Comparison of ENCODE assay signal across 16 cellular contexts in the genomic region with DNA sequence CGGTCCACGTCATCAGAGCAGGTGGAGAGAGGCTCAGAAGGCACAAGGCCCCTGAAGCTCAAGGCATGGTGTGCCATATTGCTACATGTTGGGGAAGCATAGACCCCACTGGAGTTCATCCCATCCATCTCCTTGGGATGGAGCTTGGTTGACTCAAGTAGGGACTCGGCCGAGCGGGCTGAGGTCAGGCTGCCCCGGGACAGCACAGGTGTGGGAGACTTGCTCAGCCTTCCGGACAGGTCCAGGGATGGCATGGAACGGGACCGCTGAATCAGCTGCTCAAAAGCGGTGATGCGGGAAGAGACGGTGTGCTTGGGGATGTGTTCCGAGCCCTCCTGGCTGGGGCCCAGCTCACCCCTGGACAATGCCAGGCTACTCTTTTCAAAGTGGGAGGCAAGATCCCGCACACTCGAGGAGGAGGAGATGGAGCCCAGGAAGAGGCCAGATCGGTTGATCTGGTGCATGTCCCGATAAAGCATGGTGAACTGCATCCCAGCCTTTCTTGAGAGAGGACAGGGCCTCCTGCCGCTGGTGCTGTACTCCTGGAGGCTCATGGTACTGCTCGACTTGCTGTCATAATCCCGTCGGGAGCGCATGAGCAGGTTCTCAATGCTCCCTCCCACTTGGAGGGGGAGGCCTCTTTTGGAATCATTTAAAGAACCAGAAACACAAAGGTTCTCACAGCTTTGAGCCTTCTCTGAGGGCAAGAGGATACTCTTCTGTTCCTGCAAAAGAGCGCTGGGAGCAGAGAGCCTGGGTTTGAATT.
DNase-seq lines count a peak whose midpoint lies in the region; ATAC-seq and TF ChIP-seq lines count a peak whose summit lies in the region.
"Had no signal": no experiment of that assay in that cellular context is flagged by ENCODE, and none has a peak within 500 bp of the region (broad histone marks: within the 10 kb centered on the region; RNA-seq: fewer than 3 reads in every experiment).

No MANE protein-coding gene starts in this region.

- peak; percentile 13 for ATAC-seq in stimulated activated naive CD8-positive, alpha-beta T cell treated with anti-CD3 and anti-CD28 coated beads, Interleukin-15, amount 100 ng/mL, for 72 hours
- no peak for ATAC-seq in stimulated activated naive CD8-positive, alpha-beta T cell treated with anti-CD3 and anti-CD28 coated beads, Interleukin-15, Interleukin-2, amounts not matched to agents 100 U/mL and 50 U/mL, for 24 hours
- ATAC-seq in sciatic nerve (peak; percentile 9), omental fat pad (ENCODE audit: low FRiP score) (no peak)
- ATAC-seq: CD8-positive, alpha-beta T cell; GM12878 had no signal

- DNase-seq in stimulated activated naive CD8-positive, alpha-beta T cell treated with anti-CD3 and anti-CD28 coated beads, Interleukin-15, amount 100 ng/mL, for 72 hours, result no peak
- no peak for DNase-seq in stimulated activated naive CD8-positive, alpha-beta T cell treated with anti-CD3 and anti-CD28 coated beads, Interleukin-15, Interleukin-2, amounts not matched to agents 100 U/mL and 50 U/mL, for 24 hours
- DNase-seq in head of caudate nucleus (peak in 40 of 42 donors; percentile 34 to 88 (median 63)), sciatic nerve (ENCODE audit: low spot score) (no peak), omental fat pad (ENCODE audit: low spot score) (no peak), stomach (no peak)
- DNase-seq in activated CD8-positive, alpha-beta memory T cell treated with anti-CD3 and anti-CD28 coated beads, Interleukin-2, amount 50 U/mL, for 4 hours, result no peak
- DNase-seq: CD8-positive, alpha-beta T cell; EL; Kasumi-1; MG63; NCI-H1092; NCI-H1436 treated with DMSO at 0.1 percent for 48 hours had no signal

- no peak for TF ChIP-seq POLR2A in stomach (IDR thresholded peaks at IDR 0.05)

- H3K27ac ChIP-seq in stomach, result peak overlapping the region in 1 of 5 donors; percentile 58
- H3K27ac ChIP-seq: BLaER1 treated with 17β-estradiol and CSF1 and Interleukin-3, amounts not matched to agents 10 nM and 100 nM had no signal

- H3K9me3 Mint-ChIP-seq in stimulated activated naive CD8-positive, alpha-beta T cell treated with anti-CD3 and anti-CD28 coated beads, Interleukin-15, amount 100 ng/mL, for 72 hours, result no peaks in the 10 kb centered on the region
- H3K9me3 Mint-ChIP-seq: CD8-positive, alpha-beta T cell had no signal

- H3K4me3 Mint-ChIP-seq in stimulated activated naive CD8-positive, alpha-beta T cell treated with anti-CD3 and anti-CD28 coated beads, Interleukin-15, amount 100 ng/mL, for 72 hours, result no peak overlapping the region
- H3K4me3 Mint-ChIP-seq: CD8-positive, alpha-beta T cell had no signal

- TF ChIP-seq CTCF in omental fat pad (IDR thresholded peaks at IDR 0.05) (no peak), stomach (IDR thresholded peaks at IDR 0.05) (no peak)

- peaks cover 18 to 85% (median 48%) of the 10 kb centered on the region in 4 donors for H3K4me1 ChIP-seq in stomach

- H3K36me3 ChIP-seq in stomach, result peaks cover 27 to 83% (median 74%) of the 10 kb centered on the region in 4 donors
- H3K36me3 ChIP-seq: HAP-1, MG63 had no signal

- 89 to 94% (median 94%) methylated on average over 23 of the region's 23 CpGs for WGBS in stomach, 5 donors

- H3K27ac Mint-ChIP-seq in stimulated activated naive CD8-positive, alpha-beta T cell treated with anti-CD3 and anti-CD28 coated beads, Interleukin-15, amount 100 ng/mL, for 72 hours, result no peak overlapping the region
- H3K27ac Mint-ChIP-seq: CD8-positive, alpha-beta T cell had no signal

- no peaks in the 10 kb centered on the region for H3K27me3 ChIP-seq in stomach
- H3K27me3 ChIP-seq: BLaER1 treated with 17β-estradiol and CSF1 and Interleukin-3, amounts not matched to agents 10 nM and 100 nM; MG63 had no signal

- H3K4me1 Mint-ChIP-seq in stimulated activated naive CD8-positive, alpha-beta T cell treated with anti-CD3 and anti-CD28 coated beads, Interleukin-15, amount 100 ng/mL, for 72 hours, result no peaks in the 10 kb centered on the region

- no peak for TF ChIP-seq EP300 in stomach (IDR thresholded peaks at IDR 0.05)

- intact Hi-C loops in head of caudate nucleus (cut with DNase I), result no loop called here
- intact Hi-C loops in sciatic nerve (cut with DNase I), result no loop called here
- intact Hi-C loops in stomach (cut with DNase I; ENCODE audit: low total_unique reads), result no loop called here

- no peak overlapping the region for H3K4me3 ChIP-seq in stomach
- H3K4me3 ChIP-seq: BLaER1 treated with 17β-estradiol and CSF1 and Interleukin-3, amounts not matched to agents 10 nM and 100 nM; GM12878; HAP-1; MG63 had no signal

- H3K27me3 Mint-ChIP-seq in stimulated activated naive CD8-positive, alpha-beta T cell treated with anti-CD3 and anti-CD28 coated beads, Interleukin-15, amount 100 ng/mL, for 72 hours, result no peaks in the 10 kb centered on the region

- no peaks in the 10 kb centered on the region for H3K9me3 ChIP-seq in stomach
- H3K9me3 ChIP-seq: BLaER1 treated with 17β-estradiol and CSF1 and Interleukin-3, amounts not matched to agents 10 nM and 100 nM; HAP-1; MG63 had no signal

Comparison
In these comparisons a context has a peak if more than half of its experiments do, and no peak if none do; other contexts are left out.
1. ATAC-seq: peak in stimulated activated naive CD8-positive, alpha-beta T cell treated with anti-CD3 and anti-CD28 coated beads, Interleukin-15, amount 100 ng/mL, for 72 hours (single experiment) and sciatic nerve (single experiment); none in stimulated activated naive CD8-positive, alpha-beta T cell treated with anti-CD3 and anti-CD28 coated beads, Interleukin-15, Interleukin-2, amounts not matched to agents 100 U/mL and 50 U/mL, for 24 hours (single experiment) and omental fat pad (single experiment).
2. DNase-seq: peak in head of caudate nucleus (40 of 42); none in stimulated activated naive CD8-positive, alpha-beta T cell treated with anti-CD3 and anti-CD28 coated beads, Interleukin-15, amount 100 ng/mL, for 72 hours (0 of 2), stimulated activated naive CD8-positive, alpha-beta T cell treated with anti-CD3 and anti-CD28 coated beads, Interleukin-15, Interleukin-2, amounts not matched to agents 100 U/mL and 50 U/mL, for 24 hours (single experiment), sciatic nerve (single experiment), omental fat pad (single experiment), stomach (single experiment) and activated CD8-positive, alpha-beta memory T cell treated with anti-CD3 and anti-CD28 coated beads, Interleukin-2, amount 50 U/mL, for 4 hours (single experiment).